7 cellular contexts compared by ENCODE assay signal in the genomic region with DNA sequence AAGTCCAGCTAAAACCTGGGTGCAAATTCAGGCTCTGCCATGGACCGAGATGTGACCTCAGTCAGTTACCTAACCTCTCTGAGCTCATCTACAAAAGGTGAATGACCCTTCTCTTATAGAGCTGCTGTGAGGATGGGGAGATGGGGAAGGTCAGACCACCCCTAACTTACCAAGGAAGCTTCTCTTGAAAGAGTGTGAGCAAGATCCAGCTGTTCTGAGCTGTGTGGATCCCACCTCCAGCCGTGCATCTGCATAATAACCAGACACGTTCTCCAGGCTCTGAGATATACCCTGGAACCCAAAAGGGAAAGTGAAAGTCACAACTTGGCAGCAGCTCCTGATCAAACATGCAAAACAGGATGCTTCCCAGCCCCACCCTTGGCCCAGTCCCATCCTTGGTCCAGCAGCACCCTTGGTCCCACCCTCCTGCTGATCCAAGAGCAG. TPM values are rescaled to one million over a fixed set of nuclear protein-coding genes. Genes with fewer than 3 reads are reported as not detected.
DNase-seq lines count a peak whose midpoint lies in the region; ATAC-seq and TF ChIP-seq lines count a peak whose summit lies in the region.

A gene with protein sequence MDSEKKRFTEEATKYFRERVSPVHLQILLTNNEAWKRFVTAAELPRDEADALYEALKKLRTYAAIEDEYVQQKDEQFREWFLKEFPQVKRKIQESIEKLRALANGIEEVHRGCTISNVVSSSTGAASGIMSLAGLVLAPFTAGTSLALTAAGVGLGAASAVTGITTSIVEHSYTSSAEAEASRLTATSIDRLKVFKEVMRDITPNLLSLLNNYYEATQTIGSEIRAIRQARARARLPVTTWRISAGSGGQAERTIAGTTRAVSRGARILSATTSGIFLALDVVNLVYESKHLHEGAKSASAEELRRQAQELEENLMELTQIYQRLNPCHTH (minus strand): TSS at position 257 of the 444 bp plus-strand sequence. CDS start 11,700 bp downstream, outside the sequence.

- H3K27ac Mint-ChIP-seq in HFFc6 = no peak within 1 kb of the TSS

- no peaks in the 10 kb centered on the region for H3K9me3 ChIP-seq in esophagus squamous epithelium
- H3K9me3 ChIP-seq in parathyroid adenoma (ENCODE audit: control insufficient read depth, low read length) = no peaks in the 10 kb centered on the region

- peak in 3 of 4 donors; percentile 41 to 75 (median 69) for TF ChIP-seq POLR2A in esophagus squamous epithelium (IDR thresholded peaks at IDR 0.05)

- H3K4me3 ChIP-seq in esophagus squamous epithelium = peak within 1 kb of the TSS; percentile 22 to 67 (median 44)
- H3K4me3 ChIP-seq in parathyroid adenoma (ENCODE audit: low read depth, low read length) = peak within 1 kb of the TSS; percentile 32

- WGBS in esophagus squamous epithelium, 2 donors = 0% methylated on average over 2 of the region's 3 CpGs; no CpG with 5 or more reads in 1 of the 2 donors

- TF ChIP-seq CTCF in HFFc6 (IDR thresholded peaks at IDR 0.05) (no peak), esophagus squamous epithelium (IDR thresholded peaks at IDR 0.05) (no peak), parathyroid adenoma (IDR thresholded peaks at IDR 0.05) (no peak)

- H3K4me3 Mint-ChIP-seq in HFFc6 = peak within 1 kb of the TSS; percentile 22; the same call in 1 of the 2 replicates

- peak within 1 kb of the TSS; percentile 8 for H3K4me2 ChIP-seq in parathyroid adenoma (ENCODE audit: low read length)

- intact Hi-C loops in esophagus squamous epithelium (cut with DNase I) = no loop called here

- H3K4me1 ChIP-seq in esophagus squamous epithelium (peaks cover 37 to 93% (median 56%) of the 10 kb centered on the region in 3 donors), parathyroid adenoma (no peaks in the 10 kb centered on the region)

- no peaks in the 10 kb centered on the region for H3K9me3 Mint-ChIP-seq in HFFc6

- H3K36me3 Mint-ChIP-seq in HFFc6 (ENCODE audit: low read depth) = no peaks in the 10 kb centered on the region

- H3K9ac ChIP-seq in parathyroid adenoma = no peak within 1 kb of the TSS

- H3K27me3 ChIP-seq in esophagus squamous epithelium (no peaks in the 10 kb centered on the region), parathyroid adenoma (ENCODE audit: control insufficient read depth, insufficient read depth, low read length) (no peaks in the 10 kb centered on the region)

- peaks cover 10% of the 10 kb centered on the region for H3K27me3 Mint-ChIP-seq in HFFc6 (ENCODE audit: insufficient read depth)

- H3K36me3 ChIP-seq in esophagus squamous epithelium (no peaks in the 10 kb centered on the region), parathyroid adenoma (ENCODE audit: control insufficient read depth, insufficient read depth, low read length) (no peaks in the 10 kb centered on the region)

- H2AFZ ChIP-seq in parathyroid adenoma = no peak within 1 kb of the TSS

- no peaks in the 10 kb centered on the region for H3K79me2 ChIP-seq in parathyroid adenoma

- H3K27ac ChIP-seq in esophagus squamous epithelium (peak within 1 kb of the TSS; percentile 77 to 95 (median 92)), parathyroid adenoma (peak within 1 kb of the TSS; percentile 48)

- H3K4me1 Mint-ChIP-seq in HFFc6 (ENCODE audit: low read depth) = peaks cover 20% of the 10 kb centered on the region

- DNase-seq in HFFc6 (no peak), esophagus squamous epithelium (lab: John Stamatoyannopoulos, UW) (no peak), inferior parietal cortex (ENCODE audit: extremely low spot score) (no peak)
- peak; percentile 78 for DNase-seq in activated CD8-positive, alpha-beta memory T cell treated with anti-CD3 and anti-CD28 coated beads for 24 hours

- ATAC-seq in GM19452 (IDR thresholded peaks at IDR 0.05; ENCODE audit: unreplicated experiment) = no peak
- no peak for ATAC-seq in GM18861 (IDR thresholded peaks at IDR 0.05; ENCODE audit: unreplicated experiment)

RNA-seq across cellular contexts. Expression of the gene that starts here (rescaled TPM):
- 1 to 10 TPM; 1.0 to 2.3 (median 2.2) TPM for total RNA-seq in HFFc6 (2021; fragmentation: NEBNext Ultra II Directional; extraction: Animal tissue kit (Norgen Biotek cat#: 25700))
- total RNA-seq in esophagus squamous epithelium = 10 to 100 TPM in 2 of 4 donors, 1 to 10 TPM in 2; 6.8 to 48.1 (median 17.0) TPM
